1 cellular context compared by ENCODE assay signal in the genomic region with DNA sequence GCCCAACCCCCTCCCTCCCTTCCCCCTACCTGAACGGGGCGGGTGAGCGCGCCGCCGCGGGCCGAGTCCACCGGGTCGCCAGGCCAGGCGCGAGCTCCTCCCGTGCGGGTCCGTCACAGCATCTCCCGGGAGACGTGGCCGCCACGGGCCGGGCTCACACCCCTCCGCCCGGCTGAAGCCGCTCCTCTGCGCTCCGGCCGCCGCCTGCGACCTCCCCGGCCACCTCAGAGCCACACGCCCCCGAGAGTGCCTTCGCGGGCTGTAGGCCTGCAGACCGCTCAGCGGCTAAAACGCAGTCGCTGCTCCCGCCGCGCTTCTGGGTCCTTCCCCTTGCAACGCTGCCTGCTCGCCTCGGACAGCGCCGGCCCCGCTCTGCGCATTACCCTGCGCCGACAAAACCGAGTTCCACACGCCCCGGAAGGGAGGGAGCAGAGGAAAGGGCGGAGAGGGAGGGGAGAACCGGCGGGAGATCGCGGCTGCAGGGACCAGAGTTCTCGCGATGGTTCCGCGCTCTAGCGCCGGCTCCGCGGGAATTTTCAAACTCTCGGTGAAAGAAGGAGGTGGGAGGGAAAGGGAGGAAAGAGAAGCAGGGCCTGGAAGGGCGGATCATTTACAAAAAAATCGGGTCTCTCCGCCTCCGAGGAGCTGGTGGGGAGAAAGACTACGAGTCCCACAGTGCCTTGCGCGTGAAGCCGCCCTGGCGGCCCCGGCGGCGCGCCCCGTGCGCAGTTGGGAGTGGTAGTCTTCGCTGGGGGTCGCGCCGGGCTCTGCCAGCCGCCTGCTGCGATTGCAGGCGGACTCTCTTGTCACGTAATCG.
TF ChIP-seq lines count a peak whose summit lies in the region.

Gene AHCTF1, minus strand, starts transcription at position 400 of the 817 bp plus-strand sequence. CDS start 13,578 bp downstream, outside the sequence.

TF ChIP-seq in HepG2, 621 proteins besides CTCF, POLR2A, EP300 and RAD21 (continued from another document and continues in another):
- TF ChIP-seq POLR2AphosphoS2 (IDR thresholded peaks at IDR 0.05; ENCODE audit: low read depth, low read length) (no peak), ZNF343 (CRISPR knock-in tag; IDR thresholded peaks at IDR 0.05) (0 out of 2 replicates have a peak, but pooled peaks have one; percentile 72), ETV6 (CRISPR knock-in tag; conservative IDR thresholded peaks at IDR 0.05) (0 out of 2 replicates have a peak, but pooled peaks have one; percentile 16), HMG20B (CRISPR knock-in tag; conservative IDR thresholded peaks at IDR 0.05) (no peak), RFX3 (CRISPR knock-in tag; IDR thresholded peaks at IDR 0.05) (no peak), TAF15 (IDR thresholded peaks at IDR 0.05; ENCODE audit: low read depth, low read length, poor library complexity, severe bottlenecking) (no peak), HOMEZ (CRISPR knock-in tag; IDR thresholded peaks at IDR 0.05; ENCODE audit: low read depth) (peak; percentile 82; the same call in 1 of the 2 replicates), ETV5 (CRISPR knock-in tag; IDR thresholded peaks at IDR 0.05; ENCODE audit: borderline replicate concordance) (peak; percentile 89), ZNF468 (CRISPR knock-in tag; IDR thresholded peaks at IDR 0.05) (peak; percentile 91; the same call in 1 of the 2 replicates), GTF3A (CRISPR knock-in tag; conservative IDR thresholded peaks at IDR 0.05) (no peak), CENPT (CRISPR knock-in tag; IDR thresholded peaks at IDR 0.05; ENCODE audit: low read depth) (no peak; the same call in 1 of the 2 replicates), TBL1XR1 (IDR thresholded peaks at IDR 0.05; ENCODE audit: borderline replicate concordance, low read length, partially characterized antibody) (peak; percentile 74), HDAC1 (CRISPR knock-in tag; IDR thresholded peaks at IDR 0.05) (peak; percentile 92), SMAD9 (CRISPR knock-in tag; IDR thresholded peaks at IDR 0.05) (no peak), ZNF562 (CRISPR knock-in tag; IDR thresholded peaks at IDR 0.05; ENCODE audit: borderline replicate concordance) (no peak), CSRNP1 (CRISPR knock-in tag; IDR thresholded peaks at IDR 0.05) (peak; percentile 21; the same call in 1 of the 2 replicates), ZNF879 (CRISPR knock-in tag; IDR thresholded peaks at IDR 0.05) (no peak), ZNF235 (CRISPR knock-in tag; IDR thresholded peaks at IDR 0.05; ENCODE audit: borderline replicate concordance) (peak; percentile 79; the same call in 1 of the 2 replicates), AGO2 (optimal IDR thresholded peaks at IDR 0.05; ENCODE audit: low read depth, low read length) (peak; percentile 89), ZC3H13 (CRISPR knock-in tag; IDR thresholded peaks at IDR 0.05) (peak; percentile 84; the same call in 1 of the 2 replicates), ZNF614 (CRISPR knock-in tag; IDR thresholded peaks at IDR 0.05; ENCODE audit: borderline replicate concordance) (peak; percentile 95), ZNF547 (CRISPR knock-in tag; IDR thresholded peaks at IDR 0.05) (0 out of 2 replicates have a peak, but pooled peaks have one; percentile 11), SOX13 (IDR thresholded peaks at IDR 0.05) (no peak), SOX13 (CRISPR knock-in tag; conservative IDR thresholded peaks at IDR 0.05 in 1 of 2, IDR thresholded peaks at IDR 0.05 in 1 of 2) (peak in 1 of 2 experiments; percentile 48; a peak in 2 of 4 replicates), NONO (IDR thresholded peaks at IDR 0.05) (no peak), NONO (CRISPR knock-in tag; conservative IDR thresholded peaks at IDR 0.05) (peak; percentile 95), SRY (CRISPR knock-in tag; IDR thresholded peaks at IDR 0.05) (peak; percentile 71), STAT6 (CRISPR knock-in tag; IDR thresholded peaks at IDR 0.05; ENCODE audit: borderline replicate concordance) (no peak), ZNF607 (CRISPR knock-in tag; IDR thresholded peaks at IDR 0.05; ENCODE audit: borderline replicate concordance) (peak; percentile 86), FOXM1 (CRISPR knock-in tag; IDR thresholded peaks at IDR 0.05) (no peak), MBNL3 (CRISPR knock-in tag; conservative IDR thresholded peaks at IDR 0.05) (no peak), ZFP82 (CRISPR knock-in tag; IDR thresholded peaks at IDR 0.05; ENCODE audit: borderline replicate concordance) (peak; percentile 79; the same call in 1 of the 2 replicates), ZNF7 (CRISPR knock-in tag; IDR thresholded peaks at IDR 0.05) (no peak), HDAC2 (CRISPR knock-in tag; IDR thresholded peaks at IDR 0.05) (peak; percentile 41; the same call in 1 of the 2 replicates), ZNF761 (CRISPR knock-in tag; conservative IDR thresholded peaks at IDR 0.05) (no peak), GFI1 (CRISPR knock-in tag; IDR thresholded peaks at IDR 0.05; ENCODE audit: borderline replicate concordance) (0 out of 2 replicates have a peak, but pooled peaks have one; percentile 18), HHEX (CRISPR knock-in tag; IDR thresholded peaks at IDR 0.05) (0 out of 2 replicates have a peak, but pooled peaks have one; percentile 31), TP53 (CRISPR knock-in tag; conservative IDR thresholded peaks at IDR 0.05) (peak; percentile 57; the same call in 1 of the 2 replicates), MTERF4 (CRISPR knock-in tag; IDR thresholded peaks at IDR 0.05) (peak; percentile 85), ZNF383 (CRISPR knock-in tag; IDR thresholded peaks at IDR 0.05; ENCODE audit: borderline replicate concordance) (no peak), CREB1 (IDR thresholded peaks at IDR 0.05) (0 out of 2 replicates have a peak, but pooled peaks have one; percentile 29), CREB1 (CRISPR knock-in tag; IDR thresholded peaks at IDR 0.05) (no peak; the same call in 1 of the 2 replicates), EHMT2 (IDR thresholded peaks at IDR 0.05; ENCODE audit: borderline replicate concordance, low read depth, low read length) (no peak), ZNF564 (CRISPR knock-in tag; IDR thresholded peaks at IDR 0.05) (peak; percentile 84; the same call in 1 of the 2 replicates), HIVEP1 (CRISPR knock-in tag; IDR thresholded peaks at IDR 0.05) (peak; percentile 82; the same call in 1 of the 2 replicates), CSRNP2 (CRISPR knock-in tag; conservative IDR thresholded peaks at IDR 0.05; ENCODE audit: low read depth) (no peak), IKZF1 (IDR thresholded peaks at IDR 0.05) (no peak), MTF1 (CRISPR knock-in tag; IDR thresholded peaks at IDR 0.05) (peak; percentile 64; the same call in 1 of the 2 replicates), KMT2A (CRISPR knock-in tag; IDR thresholded peaks at IDR 0.05) (peak; percentile 94)
- TF ChIP-seq, protein P1, sequence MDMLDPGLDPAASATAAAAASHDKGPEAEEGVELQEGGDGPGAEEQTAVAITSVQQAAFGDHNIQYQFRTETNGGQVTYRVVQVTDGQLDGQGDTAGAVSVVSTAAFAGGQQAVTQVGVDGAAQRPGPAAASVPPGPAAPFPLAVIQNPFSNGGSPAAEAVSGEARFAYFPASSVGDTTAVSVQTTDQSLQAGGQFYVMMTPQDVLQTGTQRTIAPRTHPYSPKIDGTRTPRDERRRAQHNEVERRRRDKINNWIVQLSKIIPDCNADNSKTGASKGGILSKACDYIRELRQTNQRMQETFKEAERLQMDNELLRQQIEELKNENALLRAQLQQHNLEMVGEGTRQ (IDR thresholded peaks at IDR 0.05; ENCODE audit: low read depth, low read length): no peak
- TF ChIP-seq, protein P1 (CRISPR knock-in tag; IDR thresholded peaks at IDR 0.05; ENCODE audit: borderline replicate concordance): no peak
- TF ChIP-seq, protein P2, sequence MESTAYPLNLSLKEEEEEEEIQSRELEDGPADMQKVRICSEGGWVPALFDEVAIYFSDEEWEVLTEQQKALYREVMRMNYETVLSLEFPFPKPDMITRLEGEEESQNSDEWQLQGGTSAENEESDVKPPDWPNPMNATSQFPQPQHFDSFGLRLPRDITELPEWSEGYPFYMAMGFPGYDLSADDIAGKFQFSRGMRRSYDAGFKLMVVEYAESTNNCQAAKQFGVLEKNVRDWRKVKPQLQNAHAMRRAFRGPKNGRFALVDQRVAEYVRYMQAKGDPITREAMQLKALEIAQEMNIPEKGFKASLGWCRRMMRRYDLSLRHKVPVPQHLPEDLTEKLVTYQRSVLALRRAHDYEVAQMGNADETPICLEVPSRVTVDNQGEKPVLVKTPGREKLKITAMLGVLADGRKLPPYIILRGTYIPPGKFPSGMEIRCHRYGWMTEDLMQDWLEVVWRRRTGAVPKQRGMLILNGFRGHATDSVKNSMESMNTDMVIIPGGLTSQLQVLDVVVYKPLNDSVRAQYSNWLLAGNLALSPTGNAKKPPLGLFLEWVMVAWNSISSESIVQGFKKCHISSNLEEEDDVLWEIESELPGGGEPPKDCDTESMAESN (CRISPR knock-in tag; conservative IDR thresholded peaks at IDR 0.05): peak; percentile 68; the same call in 1 of the 2 replicates
- TF ChIP-seq, protein P3, sequence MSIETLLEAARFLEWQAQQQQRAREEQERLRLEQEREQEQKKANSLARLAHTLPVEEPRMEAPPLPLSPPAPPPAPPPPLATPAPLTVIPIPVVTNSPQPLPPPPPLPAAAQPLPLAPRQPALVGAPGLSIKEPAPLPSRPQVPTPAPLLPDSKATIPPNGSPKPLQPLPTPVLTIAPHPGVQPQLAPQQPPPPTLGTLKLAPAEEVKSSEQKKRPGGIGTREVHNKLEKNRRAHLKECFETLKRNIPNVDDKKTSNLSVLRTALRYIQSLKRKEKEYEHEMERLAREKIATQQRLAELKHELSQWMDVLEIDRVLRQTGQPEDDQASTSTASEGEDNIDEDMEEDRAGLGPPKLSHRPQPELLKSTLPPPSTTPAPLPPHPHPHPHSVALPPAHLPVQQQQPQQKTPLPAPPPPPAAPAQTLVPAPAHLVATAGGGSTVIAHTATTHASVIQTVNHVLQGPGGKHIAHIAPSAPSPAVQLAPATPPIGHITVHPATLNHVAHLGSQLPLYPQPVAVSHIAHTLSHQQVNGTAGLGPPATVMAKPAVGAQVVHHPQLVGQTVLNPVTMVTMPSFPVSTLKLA (IDR thresholded peaks at IDR 0.05): no peak
